ENCODE assay signal across 1 cellular context in genomic region chr7:40597517-40597916, GRCh38.
TF ChIP-seq lines count a peak whose summit lies in the region.

No MANE protein-coding gene starts in this region.

TF ChIP-seq in HepG2, 621 proteins besides CTCF, POLR2A, EP300 and RAD21 (continued from another document):
- peak; percentile 91 for TF ChIP-seq ARID5B (CRISPR knock-in tag; IDR thresholded peaks at IDR 0.05)
- no peak for TF ChIP-seq ZNF549 (CRISPR knock-in tag; IDR thresholded peaks at IDR 0.05)
- TF ChIP-seq ZNF589 (CRISPR knock-in tag; conservative IDR thresholded peaks at IDR 0.05) = no peak
- TF ChIP-seq PITX1 (CRISPR knock-in tag; IDR thresholded peaks at IDR 0.05) = 0 out of 2 replicates have a peak, but pooled peaks have one; percentile 34
- no peak for TF ChIP-seq ZNF775 (CRISPR knock-in tag; IDR thresholded peaks at IDR 0.05; ENCODE audit: borderline replicate concordance)
- TF ChIP-seq EHMT2 (IDR thresholded peaks at IDR 0.05; ENCODE audit: borderline replicate concordance, low read depth, low read length) = peak; percentile 47; the same call in 1 of the 2 replicates
- peak; percentile 24; the same call in 1 of the 2 replicates for TF ChIP-seq HNF4G (IDR thresholded peaks at IDR 0.05; ENCODE audit: borderline replicate concordance, low read depth, low read length)
- TF ChIP-seq HNF4G (CRISPR knock-in tag; IDR thresholded peaks at IDR 0.05; ENCODE audit: borderline replicate concordance, low read depth) = no peak
- TF ChIP-seq ATAD3A (CRISPR knock-in tag; IDR thresholded peaks at IDR 0.05) = no peak
- no peak for TF ChIP-seq ZNF256 (CRISPR knock-in tag; conservative IDR thresholded peaks at IDR 0.05)
- TF ChIP-seq TEAD3 (CRISPR knock-in tag; optimal IDR thresholded peaks at IDR 0.05; ENCODE audit: borderline replicate concordance) = peak; percentile 63
- peak; percentile 57; the same call in 1 of the 2 replicates for TF ChIP-seq HDAC2 (CRISPR knock-in tag; IDR thresholded peaks at IDR 0.05)
- TF ChIP-seq TCF7 (IDR thresholded peaks at IDR 0.05; ENCODE audit: low read depth) = no peak; the same call in 1 of the 2 replicates
- no peak for TF ChIP-seq ZNF33B (CRISPR knock-in tag; IDR thresholded peaks at IDR 0.05)
- TF ChIP-seq ZFP1 (CRISPR knock-in tag; IDR thresholded peaks at IDR 0.05) = no peak
TF ChIP-seq in HepG2: peak in this region for 67.
